In the genomic region with DNA sequence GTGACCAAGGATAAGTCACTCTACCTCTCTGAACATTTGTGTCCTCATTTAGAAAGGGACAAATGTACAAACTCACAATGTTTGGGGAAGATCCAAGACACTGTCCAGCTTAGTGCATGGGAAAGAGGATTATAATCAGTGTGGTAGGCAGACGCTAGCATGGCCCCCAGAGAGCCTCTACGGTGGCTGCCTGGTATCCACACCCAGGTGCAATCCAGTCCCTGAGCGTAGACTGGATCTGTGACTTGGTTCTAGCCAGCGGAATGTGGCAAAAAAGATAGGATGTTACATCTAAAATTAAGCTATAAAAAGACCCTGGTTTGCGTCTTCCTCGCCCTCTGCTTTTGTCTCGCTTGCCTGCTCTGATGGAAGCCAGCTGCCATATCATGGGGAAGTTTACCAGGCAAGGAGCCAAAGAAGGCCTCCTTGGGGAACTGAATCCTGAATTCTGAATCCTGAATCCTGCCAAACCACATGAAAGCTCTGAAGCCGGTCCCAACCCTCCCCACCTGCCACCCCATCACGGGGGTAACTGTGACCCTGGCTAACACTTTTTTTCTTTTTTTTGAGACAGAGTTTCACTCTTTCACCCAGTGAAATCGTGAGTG, we compare ENCODE assay signal across 1 cellular context.
TF ChIP-seq lines count a peak whose summit lies in the region.

No MANE protein-coding gene starts in this region.

TF ChIP-seq in HepG2, 621 proteins besides CTCF, POLR2A, EP300 and RAD21 (continued from another document):
- no peak for TF ChIP-seq ETV6 (CRISPR knock-in tag; conservative IDR thresholded peaks at IDR 0.05)
- TF ChIP-seq, protein P1, sequence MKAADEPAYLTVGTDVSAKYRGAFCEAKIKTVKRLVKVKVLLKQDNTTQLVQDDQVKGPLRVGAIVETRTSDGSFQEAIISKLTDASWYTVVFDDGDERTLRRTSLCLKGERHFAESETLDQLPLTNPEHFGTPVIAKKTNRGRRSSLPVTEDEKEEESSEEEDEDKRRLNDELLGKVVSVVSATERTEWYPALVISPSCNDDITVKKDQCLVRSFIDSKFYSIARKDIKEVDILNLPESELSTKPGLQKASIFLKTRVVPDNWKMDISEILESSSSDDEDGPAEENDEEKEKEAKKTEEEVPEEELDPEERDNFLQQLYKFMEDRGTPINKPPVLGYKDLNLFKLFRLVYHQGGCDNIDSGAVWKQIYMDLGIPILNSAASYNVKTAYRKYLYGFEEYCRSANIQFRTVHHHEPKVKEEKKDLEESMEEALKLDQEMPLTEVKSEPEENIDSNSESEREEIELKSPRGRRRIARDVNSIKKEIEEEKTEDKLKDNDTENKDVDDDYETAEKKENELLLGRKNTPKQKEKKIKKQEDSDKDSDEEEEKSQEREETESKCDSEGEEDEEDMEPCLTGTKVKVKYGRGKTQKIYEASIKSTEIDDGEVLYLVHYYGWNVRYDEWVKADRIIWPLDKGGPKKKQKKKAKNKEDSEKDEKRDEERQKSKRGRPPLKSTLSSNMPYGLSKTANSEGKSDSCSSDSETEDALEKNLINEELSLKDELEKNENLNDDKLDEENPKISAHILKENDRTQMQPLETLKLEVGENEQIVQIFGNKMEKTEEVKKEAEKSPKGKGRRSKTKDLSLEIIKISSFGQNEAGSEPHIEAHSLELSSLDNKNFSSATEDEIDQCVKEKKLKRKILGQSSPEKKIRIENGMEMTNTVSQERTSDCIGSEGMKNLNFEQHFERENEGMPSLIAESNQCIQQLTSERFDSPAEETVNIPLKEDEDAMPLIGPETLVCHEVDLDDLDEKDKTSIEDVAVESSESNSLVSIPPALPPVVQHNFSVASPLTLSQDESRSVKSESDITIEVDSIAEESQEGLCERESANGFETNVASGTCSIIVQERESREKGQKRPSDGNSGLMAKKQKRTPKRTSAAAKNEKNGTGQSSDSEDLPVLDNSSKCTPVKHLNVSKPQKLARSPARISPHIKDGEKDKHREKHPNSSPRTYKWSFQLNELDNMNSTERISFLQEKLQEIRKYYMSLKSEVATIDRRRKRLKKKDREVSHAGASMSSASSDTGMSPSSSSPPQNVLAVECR (CRISPR knock-in tag; IDR thresholded peaks at IDR 0.05; ENCODE audit: borderline replicate concordance), result no peak
- TF ChIP-seq ATRX (CRISPR knock-in tag; IDR thresholded peaks at IDR 0.05; ENCODE audit: borderline replicate concordance), result no peak
TF ChIP-seq in HepG2: peak in this region for 0.
